9 cellular contexts compared by ENCODE assay signal in genomic region chr22:37306494-37306829, GRCh38. TPM values are rescaled to one million over a fixed set of nuclear protein-coding genes. Genes with fewer than 3 reads are reported as not detected.
DNase-seq lines count a peak whose midpoint lies in the region; ATAC-seq and TF ChIP-seq lines count a peak whose summit lies in the region.
"Had no signal": no experiment of that assay in that cellular context is flagged by ENCODE, and none has a peak within 500 bp of the region (broad histone marks: within the 10 kb centered on the region; RNA-seq: fewer than 3 reads in every experiment).

No MANE protein-coding gene starts in this region.

- POLR2A ChIA-PET in PC-3 (lab: Charles Lee; ENCODE audit: unreplicated experiment): no interaction called here

- no peak for DNase-seq in Calu3
- DNase-seq in PC-3: no peak
- DNase-seq in osteoblast (ENCODE audit: insufficient read length, low spot score, missing footprints): no peak
- DNase-seq in caudate nucleus (lab: John Stamatoyannopoulos, UW): no peak
- DNase-seq in NCI-H226: no peak
- no peak for DNase-seq in NCI-H1436 (lab: John Stamatoyannopoulos, UW)

- no peaks in the 10 kb centered on the region for H3K27me3 ChIP-seq in PC-3 (ENCODE audit: low read length)
- no peaks in the 10 kb centered on the region for H3K27me3 ChIP-seq in duodenal mucosa (ENCODE audit: control insufficient read depth in 1 of 2, insufficient read depth in 2 of 2, low read length in 2 of 2)
- no peaks in the 10 kb centered on the region for H3K27me3 ChIP-seq in osteoblast (ENCODE audit: insufficient read depth, low read length)
- H3K27me3 ChIP-seq: suprapubic skin had no signal

- H3K36me3 ChIP-seq in PC-3 (ENCODE audit: low read depth, low read length) (no peaks in the 10 kb centered on the region), duodenal mucosa (ENCODE audit: control insufficient read depth in 1 of 2, insufficient read depth in 2 of 2, low read length in 2 of 2) (no peaks in the 10 kb centered on the region), osteoblast (ENCODE audit: insufficient read depth, low read length) (no peaks in the 10 kb centered on the region)
- H3K36me3 ChIP-seq: suprapubic skin had no signal

- BruUV-seq in Calu3 (replicated peaks; lab: Mats Ljungman, UMichigan) (no TSS peak), PC-3 (replicated peaks; lab: Mats Ljungman, UMichigan) (no TSS peak)

- H2AFZ ChIP-seq in PC-3 (ENCODE audit: low read length): no peak overlapping the region
- H2AFZ ChIP-seq in osteoblast (ENCODE audit: low read length): no peak overlapping the region

- H3K9me2 ChIP-seq in PC-3 (replicated peaks; ENCODE audit: low read length): no peaks in the 10 kb centered on the region

- CTCF ChIA-PET in Calu3 (lab: Charles Lee) (interaction anchor here (0.6 kb wide), 1 partner anchor 287 kb away, joined by 3 read pairs; the partner anchor contains the start of genes MPST and TST), PC-3 (lab: Charles Lee) (no interaction called here)

- H4K20me1 ChIP-seq in PC-3 (ENCODE audit: low read length) (no peaks in the 10 kb centered on the region), osteoblast (ENCODE audit: insufficient read depth, low read length) (no peaks in the 10 kb centered on the region)

- H3K27ac Mint-ChIP-seq in Calu3 (ENCODE audit: unreplicated experiment): peak overlapping the region; percentile 91

- peaks cover 65% of the 10 kb centered on the region for H3K4me1 Mint-ChIP-seq in Calu3 (ENCODE audit: low read depth, unreplicated experiment)

- H3K27ac ChIP-seq in PC-3 (ENCODE audit: low read length) (peak overlapping the region; percentile 100), duodenal mucosa (ENCODE audit: low read depth, low read length) (peak overlapping the region; percentile 6), osteoblast (ENCODE audit: low read depth, low read length) (peak overlapping the region; percentile 91), caudate nucleus (ENCODE audit: low read depth, low read length) (no peak overlapping the region)

- no peaks in the 10 kb centered on the region for H3K9me3 ChIP-seq in PC-3 (ENCODE audit: low read length)
- H3K9me3 ChIP-seq in duodenal mucosa (ENCODE audit: control insufficient read depth in 1 of 2, low read length in 2 of 2): no peaks in the 10 kb centered on the region
- H3K9me3 ChIP-seq in osteoblast (ENCODE audit: low read depth, low read length): no peaks in the 10 kb centered on the region
- H3K9me3 ChIP-seq: suprapubic skin had no signal

- intact Hi-C loops in Calu3 (cut with micrococcal nuclease; ENCODE audit: unreplicated experiment) (no loop called here), PC-3 (cut with micrococcal nuclease) (no loop called here)

- H3K4me3 ChIP-seq in PC-3 (ENCODE audit: low read length): no peak overlapping the region
- H3K4me3 ChIP-seq in duodenal mucosa (ENCODE audit: low read depth in 1 of 2, low read length in 2 of 2): no peak overlapping the region
- peak overlapping the region; percentile 18 for H3K4me3 ChIP-seq in osteoblast (ENCODE audit: insufficient read depth, low read length)
- H3K4me3 ChIP-seq: suprapubic skin had no signal

- peak overlapping the region; percentile 89 for H3K9ac ChIP-seq in PC-3 (ENCODE audit: low read length)
- H3K9ac ChIP-seq in duodenal mucosa (ENCODE audit: low read depth in 1 of 2, low read length in 2 of 2): no peak overlapping the region

- peaks cover 24% of the 10 kb centered on the region for H3K36me3 Mint-ChIP-seq in Calu3 (ENCODE audit: insufficient read depth, unreplicated experiment)

- no peaks in the 10 kb centered on the region for H3F3A ChIP-seq in PC-3 (ENCODE audit: low read length, unreplicated experiment)

- H3K27me3 Mint-ChIP-seq in Calu3 (ENCODE audit: unreplicated experiment): no peaks in the 10 kb centered on the region

- H3K4me2 ChIP-seq in PC-3 (ENCODE audit: low read length): peak overlapping the region; percentile 68
- H3K4me2 ChIP-seq in osteoblast (ENCODE audit: insufficient read depth, low read length): peak overlapping the region; percentile 59

- TF ChIP-seq CTCF in Calu3 (IDR thresholded peaks at IDR 0.05; ENCODE audit: unreplicated experiment) (no peak), PC-3 (conservative IDR thresholded peaks at IDR 0.05; ENCODE audit: low read depth, low read length) (no peak), osteoblast (IDR thresholded peaks at IDR 0.05; ENCODE audit: extremely low read depth, low read depth, low read length) (no peak)

- ATAC-seq in PC-3 (no peak), HG03342 (IDR thresholded peaks at IDR 0.05; ENCODE audit: unreplicated experiment) (no peak)

- H3K9me3 Mint-ChIP-seq in Calu3 (ENCODE audit: low read depth, unreplicated experiment): no peaks in the 10 kb centered on the region

- H3K4me1 ChIP-seq in PC-3 (ENCODE audit: insufficient read depth, low read length) (peaks cover 64% of the 10 kb centered on the region), duodenal mucosa (ENCODE audit: control insufficient read depth in 1 of 2, insufficient read depth in 2 of 2, low read length in 2 of 2) (peaks cover 35 to 41% of the 10 kb centered on the region in 2 donors), osteoblast (ENCODE audit: insufficient read depth, low read length) (peaks cover 59% of the 10 kb centered on the region)

- H3K79me2 ChIP-seq in PC-3 (ENCODE audit: low read length) (no peaks in the 10 kb centered on the region), osteoblast (ENCODE audit: insufficient read depth, low read length) (no peaks in the 10 kb centered on the region)

- H3K4me3 Mint-ChIP-seq in Calu3 (ENCODE audit: low read depth, unreplicated experiment): peak overlapping the region; percentile 9

RNA-seq across cellular contexts. Expression of gene CYTH4, which starts 24.2 kb away (rescaled TPM):
- total RNA-seq in Calu3 (2022) (0.38 and 0.59 TPM in 2 replicates), PC-3 (2014; rRNA removed) (1.9 and 4.6 TPM in 2 replicates), osteoblast (0.59 and 0.72 TPM in 2 replicates)
